ENCODE assay signal across 23 cellular contexts in the genomic region with DNA sequence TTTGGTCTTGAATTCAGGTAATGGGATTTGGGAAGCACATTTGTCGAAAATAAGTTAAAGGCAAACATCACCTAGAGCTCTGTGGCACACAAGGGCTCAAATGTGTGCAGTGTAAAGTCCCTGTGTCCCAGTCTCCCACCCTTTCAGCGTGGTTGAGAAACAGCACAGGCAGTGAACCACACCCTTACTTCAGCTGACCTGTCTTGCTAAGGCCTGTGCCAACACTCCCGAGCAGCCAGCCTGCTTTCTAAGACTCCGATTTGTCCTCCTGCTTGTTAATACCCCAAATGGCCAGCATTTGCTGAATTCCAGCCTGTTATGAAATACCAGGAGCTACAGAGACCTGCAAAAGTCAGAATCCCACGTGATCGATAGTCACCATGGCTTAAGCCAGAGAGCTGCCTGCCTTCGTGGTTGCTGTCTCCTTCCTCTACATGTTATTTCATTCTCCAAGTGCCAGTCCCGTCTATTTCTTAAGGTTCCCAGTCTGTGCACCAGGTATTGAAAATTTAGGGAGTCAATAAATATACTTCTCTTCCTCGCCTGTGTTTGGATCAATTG.
"Had no signal": no experiment of that assay in that cellular context is flagged by ENCODE, and none has a peak within 500 bp of the region (broad histone marks: within the 10 kb centered on the region; RNA-seq: fewer than 3 reads in every experiment).

No MANE protein-coding gene starts in this region.

- H3K4me3 ChIP-seq: gastrocnemius medialis, ovary, prostate gland, stomach, transverse colon had no signal

- H3K27ac ChIP-seq: gastrocnemius medialis, ovary, prostate gland, stomach had no signal

- DNase-seq: activated CD4-positive, alpha-beta T cell treated with anti-CD3 and anti-CD28 coated beads for 4 hours; activated CD4-positive, CD25-positive, alpha-beta regulatory T cell; activated CD8-positive, alpha-beta memory T cell treated with anti-CD3 and anti-CD28 coated beads, Interleukin-2, amount 10 ng/mL, durations not matched to agents 7 days and 5 days; activated CD8-positive, alpha-beta T cell treated with anti-CD3 and anti-CD28 coated beads for 36 hours; activated gamma-delta T cell; activated naive CD4-positive, alpha-beta T cell treated with anti-CD3 and anti-CD28 coated beads, Interleukin-2, amount 50 U/mL, for 16 hours; activated naive CD8-positive, alpha-beta T cell treated with anti-CD3 and anti-CD28 coated beads, Interleukin-2, amount 50 U/mL, for 24 hours; effector CD8-positive, alpha-beta T cell; gastrocnemius medialis; hypothalamus; left cardiac atrium; natural killer cell; ovary; right cardiac atrium; stimulated activated CD4-positive, alpha-beta T cell treated with anti-CD3 and anti-CD28 coated beads, Interleukin-2, amount 100 ng/mL, for 24 hours; stomach; SW 1271; T-helper 17 cell; transverse colon had no signal

- H3K27ac Mint-ChIP-seq: activated CD8-positive, alpha-beta memory T cell treated with anti-CD3 and anti-CD28 coated beads, Interleukin-2, amount 10 ng/mL, durations not matched to agents 7 days and 5 days; activated CD8-positive, alpha-beta T cell treated with anti-CD3 and anti-CD28 coated beads for 36 hours; activated naive CD8-positive, alpha-beta T cell treated with anti-CD3 and anti-CD28 coated beads, Interleukin-2, amount 50 U/mL, for 24 hours; activated T-helper 1 cell treated with anti-CD3 and anti-CD28 coated beads, Interleukin-12 subunit alpha, Interleukin-12 subunit beta, Interleukin-2, Interleukin-4 antibody, amounts not matched to agents 30 ng/mL and 10 ng/mL and 1 ng/mL, durations not matched to agents 14 hours and 24 hours and 36 hours; dendritic cell treated with granulocyte-macrophage colony-stimulating factor and Interleukin-4, amounts not matched to agents 40 ng/mL and 50 ng/mL, for 4 days; natural killer cell; stimulated activated effector memory CD8-positive, alpha-beta T cell treated with anti-CD3 and anti-CD28 coated beads, Interleukin-12 subunit alpha, Interleukin-12 subunit beta, amount 100 ng/mL, for 72 hours; T-helper 17 cell had no signal

- H3K4me3 Mint-ChIP-seq: activated CD8-positive, alpha-beta memory T cell treated with anti-CD3 and anti-CD28 coated beads, Interleukin-2, amount 10 ng/mL, durations not matched to agents 7 days and 5 days; activated CD8-positive, alpha-beta T cell treated with anti-CD3 and anti-CD28 coated beads for 36 hours; activated naive CD8-positive, alpha-beta T cell treated with anti-CD3 and anti-CD28 coated beads, Interleukin-2, amount 50 U/mL, for 24 hours; activated T-helper 1 cell treated with anti-CD3 and anti-CD28 coated beads, Interleukin-12 subunit alpha, Interleukin-12 subunit beta, Interleukin-2, Interleukin-4 antibody, amounts not matched to agents 30 ng/mL and 10 ng/mL and 1 ng/mL, durations not matched to agents 14 hours and 24 hours and 36 hours; dendritic cell treated with granulocyte-macrophage colony-stimulating factor and Interleukin-4, amounts not matched to agents 40 ng/mL and 50 ng/mL, for 4 days; natural killer cell; stimulated activated effector memory CD8-positive, alpha-beta T cell treated with anti-CD3 and anti-CD28 coated beads, Interleukin-12 subunit alpha, Interleukin-12 subunit beta, amount 100 ng/mL, for 72 hours; T-helper 17 cell had no signal

- H3K9me3 ChIP-seq: gastrocnemius medialis, ovary, prostate gland, stomach, transverse colon had no signal

- H3K9me3 Mint-ChIP-seq: activated CD8-positive, alpha-beta T cell treated with anti-CD3 and anti-CD28 coated beads for 36 hours; activated naive CD8-positive, alpha-beta T cell treated with anti-CD3 and anti-CD28 coated beads, Interleukin-2, amount 50 U/mL, for 24 hours; activated T-helper 1 cell treated with anti-CD3 and anti-CD28 coated beads, Interleukin-12 subunit alpha, Interleukin-12 subunit beta, Interleukin-2, Interleukin-4 antibody, amounts not matched to agents 30 ng/mL and 10 ng/mL and 1 ng/mL, durations not matched to agents 14 hours and 24 hours and 36 hours; dendritic cell treated with granulocyte-macrophage colony-stimulating factor and Interleukin-4, amounts not matched to agents 40 ng/mL and 50 ng/mL, for 4 days; natural killer cell; stimulated activated effector memory CD8-positive, alpha-beta T cell treated with anti-CD3 and anti-CD28 coated beads, Interleukin-12 subunit alpha, Interleukin-12 subunit beta, amount 100 ng/mL, for 72 hours had no signal

- H3K27me3 Mint-ChIP-seq: activated CD8-positive, alpha-beta memory T cell treated with anti-CD3 and anti-CD28 coated beads, Interleukin-2, amount 10 ng/mL, durations not matched to agents 7 days and 5 days; dendritic cell treated with granulocyte-macrophage colony-stimulating factor and Interleukin-4, amounts not matched to agents 40 ng/mL and 50 ng/mL, for 4 days had no signal

- H3K36me3 ChIP-seq: gastrocnemius medialis, ovary, prostate gland, stomach, transverse colon had no signal

- H3K4me1 Mint-ChIP-seq: activated CD8-positive, alpha-beta memory T cell treated with anti-CD3 and anti-CD28 coated beads, Interleukin-2, amount 10 ng/mL, durations not matched to agents 7 days and 5 days; activated naive CD8-positive, alpha-beta T cell treated with anti-CD3 and anti-CD28 coated beads, Interleukin-2, amount 50 U/mL, for 24 hours; natural killer cell; stimulated activated effector memory CD8-positive, alpha-beta T cell treated with anti-CD3 and anti-CD28 coated beads, Interleukin-12 subunit alpha, Interleukin-12 subunit beta, amount 100 ng/mL, for 72 hours had no signal

- ATAC-seq: activated CD8-positive, alpha-beta memory T cell treated with anti-CD3 and anti-CD28 coated beads, Interleukin-2, amount 10 ng/mL, durations not matched to agents 7 days and 5 days; activated CD8-positive, alpha-beta T cell treated with anti-CD3 and anti-CD28 coated beads for 36 hours; activated naive CD8-positive, alpha-beta T cell treated with anti-CD3 and anti-CD28 coated beads, Interleukin-2, amount 50 U/mL, for 24 hours; gastrocnemius medialis; natural killer cell; right cardiac atrium; stimulated activated effector memory CD8-positive, alpha-beta T cell treated with anti-CD3 and anti-CD28 coated beads, Interleukin-12 subunit alpha, Interleukin-12 subunit beta, amount 100 ng/mL, for 72 hours; T-helper 17 cell had no signal

- H3K27me3 ChIP-seq: gastrocnemius medialis, ovary, stomach, transverse colon had no signal

- H3K36me3 Mint-ChIP-seq: activated CD8-positive, alpha-beta memory T cell treated with anti-CD3 and anti-CD28 coated beads, Interleukin-2, amount 10 ng/mL, durations not matched to agents 7 days and 5 days; natural killer cell; stimulated activated effector memory CD8-positive, alpha-beta T cell treated with anti-CD3 and anti-CD28 coated beads, Interleukin-12 subunit alpha, Interleukin-12 subunit beta, amount 100 ng/mL, for 72 hours had no signal

- H3K4me1 ChIP-seq: gastrocnemius medialis, prostate gland had no signal
